20 cellular contexts compared by ENCODE assay signal in genomic region chr7:149302222-149302621, GRCh38. TPM values are rescaled to one million over a fixed set of nuclear protein-coding genes. Genes with fewer than 3 reads are reported as not detected.
DNase-seq lines count a peak whose midpoint lies in the region; ATAC-seq and TF ChIP-seq lines count a peak whose summit lies in the region.
"Had no signal": no experiment of that assay in that cellular context is flagged by ENCODE, and none has a peak within 500 bp of the region (broad histone marks: within the 10 kb centered on the region; RNA-seq: fewer than 3 reads in every experiment).

No MANE protein-coding gene starts in this region.

- no peak overlapping the region for H3K4me2 ChIP-seq in SK-N-SH
- H3K4me2 ChIP-seq: BLaER1 had no signal

- no peaks in the 10 kb centered on the region for H3K9me3 Mint-ChIP-seq in osteocyte (ENCODE audit: unreplicated experiment)
- H3K9me3 Mint-ChIP-seq: CD8-positive, alpha-beta T cell had no signal

- 53% methylated on average over 12 of the region's 12 CpGs for WGBS in SK-N-SH (ENCODE audit: low lambda C conversion rate)

- no peak for TF ChIP-seq RAD21 in SK-N-SH (IDR thresholded peaks at IDR 0.05; ENCODE audit: low read length)

- CTCF ChIA-PET in SK-N-SH (lab: Yijun Ruan, JAX): no interaction called here

- TF ChIP-seq EP300 in SK-N-SH (IDR thresholded peaks at IDR 0.05; ENCODE audit: borderline replicate concordance in 1 of 2, low read depth in 1 of 2, low read length in 1 of 2): no peak

- H3K4me3 ChIP-seq in SK-N-SH (ENCODE audit: low read depth in 2 of 2, low read length in 1 of 2) (no peak overlapping the region), right atrium auricular region (no peak overlapping the region), left lung (no peak overlapping the region)
- H3K4me3 ChIP-seq: BLaER1, GM12878, GM23248 had no signal

- DNase-seq in SK-N-SH: peak; percentile 8
- DNase-seq in right atrium auricular region (ENCODE audit: low spot score): peak; percentile 48
- no peak for DNase-seq in left cardiac atrium
- DNase-seq in osteocyte (ENCODE audit: extremely low spot score, unreplicated experiment): peak; percentile 64
- no peak for DNase-seq in left lung
- DNase-seq: Caco-2; CD4-positive, CD25-positive, alpha-beta regulatory T cell; DMS153; DND-41; GM23248; H9 had no signal

- H3K9ac ChIP-seq in SK-N-SH: no peak overlapping the region
- H3K9ac ChIP-seq: BLaER1, GM23248 had no signal

- H3K9me3 ChIP-seq in SK-N-SH (no peaks in the 10 kb centered on the region), right atrium auricular region (no peaks in the 10 kb centered on the region), left lung (no peaks in the 10 kb centered on the region)
- H3K9me3 ChIP-seq: BLaER1, Caco-2 had no signal

- no peaks in the 10 kb centered on the region for H3K27me3 Mint-ChIP-seq in osteocyte (ENCODE audit: unreplicated experiment)

- H3K9me2 ChIP-seq in SK-N-SH: no peaks in the 10 kb centered on the region

- no peaks in the 10 kb centered on the region for H3K36me3 ChIP-seq in SK-N-SH (replicated peaks in 1 of 2; ENCODE audit: control insufficient read depth in 1 of 2, insufficient read depth in 2 of 2, low read length in 1 of 2)
- no peaks in the 10 kb centered on the region for H3K36me3 ChIP-seq in right atrium auricular region
- no peaks in the 10 kb centered on the region for H3K36me3 ChIP-seq in left lung
- H3K36me3 ChIP-seq: BLaER1 had no signal

- no peaks in the 10 kb centered on the region for H4K20me1 ChIP-seq in SK-N-SH (ENCODE audit: insufficient read depth)
- H4K20me1 ChIP-seq: BLaER1 had no signal

- TF ChIP-seq CTCF in SK-N-SH (IDR thresholded peaks at IDR 0.05): no peak
- TF ChIP-seq CTCF in right atrium auricular region (IDR thresholded peaks at IDR 0.05): no peak
- no peak for TF ChIP-seq CTCF in osteocyte (IDR thresholded peaks at IDR 0.05)
- TF ChIP-seq CTCF in left lung (IDR thresholded peaks at IDR 0.05): no peak

- ATAC-seq in SK-N-SH treated with all-trans-retinoic acid at 6 μM for 48 hours: no peak
- no peak for ATAC-seq in left cardiac atrium
- no peak for ATAC-seq in left lung
- ATAC-seq in HG03354 (IDR thresholded peaks at IDR 0.05; ENCODE audit: poor library complexity, severe bottlenecking, unreplicated experiment): no peak
- ATAC-seq: CD8-positive, alpha-beta T cell; GM12878; HCT116 had no signal

- H3K27ac ChIP-seq in SK-N-SH (ENCODE audit: low read depth in 2 of 2, low read length in 1 of 2) (no peak overlapping the region), right atrium auricular region (no peak overlapping the region), left lung (no peak overlapping the region)
- H3K27ac ChIP-seq: 22Rv1, BLaER1, C4-2B, GM23248 had no signal

- H2AFZ ChIP-seq in SK-N-SH (ENCODE audit: low read depth): no peak overlapping the region
- H2AFZ ChIP-seq: GM23248 had no signal

- H3K4me3 Mint-ChIP-seq in osteocyte (ENCODE audit: unreplicated experiment): no peak overlapping the region
- H3K4me3 Mint-ChIP-seq: B cell; CD4-positive, CD25-positive, alpha-beta regulatory T cell; CD8-positive, alpha-beta T cell; H9 had no signal

- no peak overlapping the region for H3K27ac Mint-ChIP-seq in osteocyte (ENCODE audit: unreplicated experiment)
- H3K27ac Mint-ChIP-seq: B cell; CD4-positive, CD25-positive, alpha-beta regulatory T cell; CD8-positive, alpha-beta T cell; H9 had no signal

- no peaks in the 10 kb centered on the region for H3K79me2 ChIP-seq in SK-N-SH (ENCODE audit: insufficient read depth)

- no peaks in the 10 kb centered on the region for H3K4me1 ChIP-seq in SK-N-SH (ENCODE audit: control insufficient read depth in 1 of 2, insufficient read depth in 2 of 2, low read depth in 1 of 2, low read length in 1 of 2)
- H3K4me1 ChIP-seq in right atrium auricular region: no peaks in the 10 kb centered on the region
- no peaks in the 10 kb centered on the region for H3K4me1 ChIP-seq in left lung
- H3K4me1 ChIP-seq: BLaER1, Caco-2 had no signal

- H3K36me3 Mint-ChIP-seq in osteocyte (ENCODE audit: unreplicated experiment): no peaks in the 10 kb centered on the region
- H3K36me3 Mint-ChIP-seq: CD4-positive, CD25-positive, alpha-beta regulatory T cell; CD8-positive, alpha-beta T cell had no signal

- POLR2A ChIA-PET in SK-N-SH (lab: Yijun Ruan, JAX): no interaction called here

- peaks cover 3% of the 10 kb centered on the region for H3F3A ChIP-seq in SK-N-SH (replicated peaks; ENCODE audit: insufficient read depth)

- H3K27me3 ChIP-seq in SK-N-SH (ENCODE audit: insufficient read depth) (no peaks in the 10 kb centered on the region), right atrium auricular region (no peaks in the 10 kb centered on the region), left lung (no peaks in the 10 kb centered on the region)
- H3K27me3 ChIP-seq: BLaER1 had no signal

- peaks cover 8% of the 10 kb centered on the region for H3K4me1 Mint-ChIP-seq in osteocyte (ENCODE audit: unreplicated experiment)
- H3K4me1 Mint-ChIP-seq: B cell had no signal

- intact Hi-C loops in left cardiac atrium (cut with DNase I): no loop called here
- intact Hi-C loops in left lung (cut with DNase I): no loop called here

TF ChIP-seq in SK-N-SH, 30 proteins besides CTCF, POLR2A, EP300 and RAD21:
- no peak for TF ChIP-seq FOXM1 (IDR thresholded peaks at IDR 0.05; ENCODE audit: low read depth)

TF ChIP-seq in SK-N-SH treated with all-trans-retinoic acid at 6 μM for 48 hours, 23 proteins besides CTCF, POLR2A, EP300 and RAD21:
- TF ChIP-seq ZNF565 (CRISPR knock-in tag; conservative IDR thresholded peaks at IDR 0.05; ENCODE audit: low read depth) (no peak), TOX (CRISPR knock-in tag; IDR thresholded peaks at IDR 0.05; ENCODE audit: borderline replicate concordance) (no peak), ZNF70 (CRISPR knock-in tag; IDR thresholded peaks at IDR 0.05) (no peak), OSR1 (CRISPR knock-in tag; IDR thresholded peaks at IDR 0.05) (no peak), ZFP30 (CRISPR knock-in tag; IDR thresholded peaks at IDR 0.05) (no peak), CSDC2 (CRISPR knock-in tag; IDR thresholded peaks at IDR 0.05) (no peak), ZC3H10 (CRISPR knock-in tag; IDR thresholded peaks at IDR 0.05) (no peak), PPARA (CRISPR knock-in tag; IDR thresholded peaks at IDR 0.05; ENCODE audit: borderline replicate concordance) (no peak), RARB (CRISPR knock-in tag; IDR thresholded peaks at IDR 0.05) (no peak), ARNTL (CRISPR knock-in tag; IDR thresholded peaks at IDR 0.05; ENCODE audit: borderline replicate concordance, low read depth) (no peak), BACH2 (CRISPR knock-in tag; IDR thresholded peaks at IDR 0.05; ENCODE audit: borderline replicate concordance) (no peak)
- TF ChIP-seq, protein P1, sequence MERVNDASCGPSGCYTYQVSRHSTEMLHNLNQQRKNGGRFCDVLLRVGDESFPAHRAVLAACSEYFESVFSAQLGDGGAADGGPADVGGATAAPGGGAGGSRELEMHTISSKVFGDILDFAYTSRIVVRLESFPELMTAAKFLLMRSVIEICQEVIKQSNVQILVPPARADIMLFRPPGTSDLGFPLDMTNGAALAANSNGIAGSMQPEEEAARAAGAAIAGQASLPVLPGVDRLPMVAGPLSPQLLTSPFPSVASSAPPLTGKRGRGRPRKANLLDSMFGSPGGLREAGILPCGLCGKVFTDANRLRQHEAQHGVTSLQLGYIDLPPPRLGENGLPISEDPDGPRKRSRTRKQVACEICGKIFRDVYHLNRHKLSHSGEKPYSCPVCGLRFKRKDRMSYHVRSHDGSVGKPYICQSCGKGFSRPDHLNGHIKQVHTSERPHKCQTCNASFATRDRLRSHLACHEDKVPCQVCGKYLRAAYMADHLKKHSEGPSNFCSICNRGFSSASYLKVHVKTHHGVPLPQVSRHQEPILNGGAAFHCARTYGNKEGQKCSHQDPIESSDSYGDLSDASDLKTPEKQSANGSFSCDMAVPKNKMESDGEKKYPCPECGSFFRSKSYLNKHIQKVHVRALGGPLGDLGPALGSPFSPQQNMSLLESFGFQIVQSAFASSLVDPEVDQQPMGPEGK (CRISPR knock-in tag; IDR thresholded peaks at IDR 0.05; ENCODE audit: borderline replicate concordance): no peak

RNA-seq across cellular contexts. Expression of gene ZNF783, which starts 40.2 kb away (rescaled TPM):
- polyA plus RNA-seq in SK-N-SH (2012; rRNA removed): 12.5 and 16.4 TPM in 2 replicates
- polyA plus RNA-seq in SK-N-SH (2012; cell fraction: cytosol; rRNA removed): 3.8 and 6.2 TPM in 2 replicates
- polyA plus RNA-seq in SK-N-SH (2012; cell fraction: nucleus; rRNA removed): 104 and 108 TPM in 2 replicates
- total RNA-seq in right atrium auricular region (1 to 10 TPM; 3.7 to 5.1 TPM), left cardiac atrium (1 to 10 TPM; 5.8 to 8.6 TPM), osteocyte (25.4 and 26.0 TPM in 2 replicates), left lung (10 to 100 TPM; 11.5 to 12.0 TPM)

Comparison
In these comparisons a context has a peak if more than half of its experiments do, and no peak if none do; other contexts are left out.
1. DNase-seq: peak in SK-N-SH (single experiment), right atrium auricular region (single experiment) and osteocyte (single experiment); none in left cardiac atrium (single experiment) and left lung (0 of 2).